ENCODE assay signal across 20 cellular contexts in genomic region chr3:72696815-72697214, GRCh38.
DNase-seq lines count a peak whose midpoint lies in the region; ATAC-seq and TF ChIP-seq lines count a peak whose summit lies in the region.
"Had no signal": no experiment of that assay in that cellular context is flagged by ENCODE, and none has a peak within 500 bp of the region (broad histone marks: within the 10 kb centered on the region; RNA-seq: fewer than 3 reads in every experiment).

No MANE protein-coding gene starts in this region.

- H2BK120ac ChIP-seq in mesendoderm (ENCODE audit: low read depth, low read length) = no peak overlapping the region

- no peak overlapping the region for H3K4me2 ChIP-seq in mesendoderm (ENCODE audit: low read length)
- H3K4me2 ChIP-seq: A549 had no signal

- no peak overlapping the region for H3K9ac ChIP-seq in mesendoderm (ENCODE audit: low read length)

- no peak overlapping the region for H3K27ac Mint-ChIP-seq in WTC11
- H3K27ac Mint-ChIP-seq: CD4-positive, alpha-beta T cell; HFFc6; IgD-negative memory B cell had no signal

- no peak overlapping the region for H3K4me3 ChIP-seq in mesendoderm (ENCODE audit: low read length)
- H3K4me3 ChIP-seq: A549 had no signal

- no peak overlapping the region for H3K18ac ChIP-seq in mesendoderm (ENCODE audit: low read length)

- H3K9me3 Mint-ChIP-seq in WTC11 = no peaks in the 10 kb centered on the region
- H3K9me3 Mint-ChIP-seq: CD4-positive, alpha-beta T cell; HFFc6; IgD-negative memory B cell had no signal

- no peaks in the 10 kb centered on the region for H3K36me3 Mint-ChIP-seq in WTC11
- H3K36me3 Mint-ChIP-seq: IgD-negative memory B cell had no signal

- H2AK5ac ChIP-seq in mesendoderm (ENCODE audit: low read length) = no peak overlapping the region

- TF ChIP-seq CTCF in WTC11 (IDR thresholded peaks at IDR 0.05) = no peak

- no CpG with 5 or more reads among the region's 5 CpGs for WGBS in mesendoderm (ENCODE audit: extremely low coverage, insufficient coverage, low lambda C conversion rate)

- H4K8ac ChIP-seq in mesendoderm (ENCODE audit: low read depth, low read length) = no peak overlapping the region

- no peaks in the 10 kb centered on the region for H3K27me3 Mint-ChIP-seq in WTC11 (ENCODE audit: low read depth)
- H3K27me3 Mint-ChIP-seq: CD4-positive, alpha-beta T cell had no signal

- no peak overlapping the region for H3K27ac ChIP-seq in mesendoderm (ENCODE audit: low read depth, low read length)
- H3K27ac ChIP-seq: 22Rv1, A549, C4-2B had no signal

- no peaks in the 10 kb centered on the region for H3K4me1 ChIP-seq in mesendoderm (ENCODE audit: control insufficient read depth, low read depth, low read length)
- H3K4me1 ChIP-seq: A549, Caco-2 had no signal

- peaks cover 35% of the 10 kb centered on the region for H3K4me1 Mint-ChIP-seq in WTC11
- H3K4me1 Mint-ChIP-seq: IgD-negative memory B cell had no signal

- H3K23ac ChIP-seq in mesendoderm (ENCODE audit: low read length) = no peak overlapping the region

- H3K79me2 ChIP-seq in mesendoderm (ENCODE audit: control insufficient read depth, insufficient read depth, low read length) = no peaks in the 10 kb centered on the region

- POLR2A ChIA-PET in WTC11 (lab: Charles Lee) = no interaction called here

- H3K27me3 ChIP-seq in mesendoderm (ENCODE audit: insufficient read depth, low read length, poor library complexity) = no peaks in the 10 kb centered on the region

- no peak overlapping the region for H2BK15ac ChIP-seq in mesendoderm (replicated peaks; ENCODE audit: low read depth)

- no peak overlapping the region for H3K56ac ChIP-seq in mesendoderm (ENCODE audit: low read length)

- H3K36me3 ChIP-seq in mesendoderm (ENCODE audit: control insufficient read depth, insufficient read depth, low read length) = no peaks in the 10 kb centered on the region

- peak; percentile 68 for ATAC-seq in WTC11
- ATAC-seq in HG03442 (IDR thresholded peaks at IDR 0.05; ENCODE audit: unreplicated experiment) = no peak
- ATAC-seq: A549, HCT116, HepG2 had no signal

- DNase-seq in NCI-H748 (lab: John Stamatoyannopoulos, UW; ENCODE audit: unreplicated experiment) = peak; percentile 7
- DNase-seq in NCI-H748 treated with DMSO at 0.1 percent for 48 hours (lab: John Stamatoyannopoulos, UW) = no peak
- no peak for DNase-seq in WTC11 (ENCODE audit: low spot score)
- peak; percentile 25 for DNase-seq in iPS DF 19.7 (ENCODE audit: low read depth, low spot score)
- peak; percentile 60 for DNase-seq in mesendoderm
- no peak for DNase-seq in dedifferentiated amniotic fluid mesenchymal stem cell (ENCODE audit: extremely low spot score)
- DNase-seq in T-helper 2 cell = no peak
- DNase-seq: AML-193; Caco-2; CD4-positive, alpha-beta T cell; GDM1; HFFc6; KBM-7 had no signal

- CTCF ChIA-PET in WTC11 (lab: Charles Lee) = interaction anchor here (0.6 to 2.3 kb wide), 13 partner anchors 29 to 722 kb away, joined by 3 to 21 read pairs (median 3); no protein-coding TSS in a partner anchor

- no peak overlapping the region for H3K4ac ChIP-seq in mesendoderm (ENCODE audit: low read depth, low read length)

- no peaks in the 10 kb centered on the region for H3K79me1 ChIP-seq in mesendoderm (ENCODE audit: low read length)

- H4K5ac ChIP-seq in mesendoderm (ENCODE audit: low read length) = no peak overlapping the region

- no peak overlapping the region for H2BK5ac ChIP-seq in mesendoderm (ENCODE audit: low read length)

- H3K4me3 Mint-ChIP-seq in WTC11 = no peak overlapping the region
- H3K4me3 Mint-ChIP-seq: CD4-positive, alpha-beta T cell; HFFc6; IgD-negative memory B cell had no signal

TF ChIP-seq in WTC11, 78 proteins besides CTCF, POLR2A, EP300 and RAD21:
- TF ChIP-seq ZNF423 (CRISPR knock-in tag; IDR thresholded peaks at IDR 0.05) (peak; percentile 63), TEAD1 (CRISPR knock-in tag; IDR thresholded peaks at IDR 0.05) (no peak), HMGA2 (CRISPR knock-in tag; IDR thresholded peaks at IDR 0.05) (no peak), ZNF416 (CRISPR knock-in tag; IDR thresholded peaks at IDR 0.05) (no peak), ZBTB21 (CRISPR knock-in tag; IDR thresholded peaks at IDR 0.05; ENCODE audit: borderline replicate concordance) (no peak)
- TF ChIP-seq, protein P1, sequence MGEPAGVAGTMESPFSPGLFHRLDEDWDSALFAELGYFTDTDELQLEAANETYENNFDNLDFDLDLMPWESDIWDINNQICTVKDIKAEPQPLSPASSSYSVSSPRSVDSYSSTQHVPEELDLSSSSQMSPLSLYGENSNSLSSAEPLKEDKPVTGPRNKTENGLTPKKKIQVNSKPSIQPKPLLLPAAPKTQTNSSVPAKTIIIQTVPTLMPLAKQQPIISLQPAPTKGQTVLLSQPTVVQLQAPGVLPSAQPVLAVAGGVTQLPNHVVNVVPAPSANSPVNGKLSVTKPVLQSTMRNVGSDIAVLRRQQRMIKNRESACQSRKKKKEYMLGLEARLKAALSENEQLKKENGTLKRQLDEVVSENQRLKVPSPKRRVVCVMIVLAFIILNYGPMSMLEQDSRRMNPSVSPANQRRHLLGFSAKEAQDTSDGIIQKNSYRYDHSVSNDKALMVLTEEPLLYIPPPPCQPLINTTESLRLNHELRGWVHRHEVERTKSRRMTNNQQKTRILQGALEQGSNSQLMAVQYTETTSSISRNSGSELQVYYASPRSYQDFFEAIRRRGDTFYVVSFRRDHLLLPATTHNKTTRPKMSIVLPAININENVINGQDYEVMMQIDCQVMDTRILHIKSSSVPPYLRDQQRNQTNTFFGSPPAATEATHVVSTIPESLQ (CRISPR knock-in tag; IDR thresholded peaks at IDR 0.05) = no peak
TF ChIP-seq in WTC11: peak in this region for 1.

Comparison
In these comparisons a context has a peak if more than half of its experiments do, and no peak if none do; other contexts are left out.
1. DNase-seq: peak in NCI-H748 (single experiment), iPS DF 19.7 (single experiment) and mesendoderm (single experiment); none in NCI-H748 treated with DMSO at 0.1 percent for 48 hours (single experiment), WTC11 (single experiment), dedifferentiated amniotic fluid mesenchymal stem cell (single experiment) and T-helper 2 cell (0 of 5).